14 cellular contexts compared by ENCODE assay signal in the genomic region with DNA sequence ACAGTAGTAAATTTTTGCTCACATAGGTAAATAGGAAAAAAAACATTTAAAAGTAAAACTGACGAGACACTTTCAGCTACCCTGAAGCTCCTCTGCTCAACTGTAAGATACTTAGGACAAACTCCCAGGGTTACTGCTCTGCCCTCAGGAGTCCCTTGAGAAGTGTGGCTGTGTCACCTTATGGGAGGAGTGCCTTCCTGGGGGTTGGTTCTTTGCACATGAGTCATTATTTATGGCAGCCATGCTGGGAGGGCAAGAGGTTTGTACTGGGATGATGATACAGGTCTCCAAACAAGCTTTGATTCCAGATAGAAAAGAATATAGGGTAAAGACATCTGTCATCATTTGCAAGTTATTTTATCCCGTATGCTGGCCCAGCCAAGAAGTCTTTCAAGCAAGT. TPM values are rescaled to one million over a fixed set of nuclear protein-coding genes. Genes with fewer than 3 reads are reported as not detected.
DNase-seq lines count a peak whose midpoint lies in the region; ATAC-seq, FAIRE-seq and TF ChIP-seq lines count a peak whose summit lies in the region.
"Had no signal": no experiment of that assay in that cellular context is flagged by ENCODE, and none has a peak within 500 bp of the region (broad histone marks: within the 10 kb centered on the region; RNA-seq: fewer than 3 reads in every experiment).

No MANE protein-coding gene starts in this region.

- H3K36me3 ChIP-seq in K562 (ENCODE audit: control insufficient read depth, insufficient read depth, low read length), result peaks cover 74% of the 10 kb centered on the region
- H3K36me3 ChIP-seq in neuronal stem cell (replicated peaks in 1 of 2; ENCODE audit: control insufficient read depth in 2 of 2, insufficient read depth in 2 of 2, low read length in 2 of 2), result peaks cover 16 to 94% of the 10 kb centered on the region in 2 donors

- H3K27ac Mint-ChIP-seq in type B pancreatic cell, result no peak overlapping the region
- H3K27ac Mint-ChIP-seq: activated T-cell treated with anti-CD3 and anti-CD28 coated beads, Interleukin-2, amount 50 U/mL, for 24 hours had no signal

- H3K79me1 ChIP-seq in neuronal stem cell (ENCODE audit: low read depth, low read length), result no peaks in the 10 kb centered on the region

- no peak overlapping the region for H2BK15ac ChIP-seq in neuronal stem cell (ENCODE audit: low read length)

- 94% methylated on average over 2 of the region's 2 CpGs for WGBS in K562 (ENCODE audit: insufficient coverage, low coverage, missing lambda C conversion rate)
- WGBS in neuronal stem cell (ENCODE audit: extremely low coverage in 2 of 2, insufficient read length in 2 of 2, insufficient replicate concordance in 1 of 2), 2 donors, result no CpG with 5 or more reads among the region's 2 CpGs

- no peak overlapping the region for H3K4me3 Mint-ChIP-seq in type B pancreatic cell
- H3K4me3 Mint-ChIP-seq: activated T-cell treated with anti-CD3 and anti-CD28 coated beads, Interleukin-2, amount 50 U/mL, for 24 hours had no signal

- H3K79me2 ChIP-seq in K562 (ENCODE audit: control insufficient read depth, insufficient read depth, low read length), result no peaks in the 10 kb centered on the region

- in situ Hi-C loops in K562 (cut with MboI), result no loop called here

- H3K4me3 ChIP-seq in K562, result no peak overlapping the region
- H3K4me3 ChIP-seq in neuronal stem cell (ENCODE audit: low read length in 2 of 2), result no peak overlapping the region
- H3K4me3 ChIP-seq: BLaER1 treated with 17β-estradiol and CSF1 and Interleukin-3, amounts not matched to agents 10 nM and 100 nM; heart right ventricle; prostate gland had no signal

- DNase-seq in Daoy (ENCODE audit: low read depth), result peak; percentile 70
- DNase-seq in HTR-8/SVneo (ENCODE audit: insufficient read length, low spot score), result peak; percentile 18
- DNase-seq in K562 (ENCODE audit: extremely low read depth in 1 of 4, low spot score in 3 of 4), result peak; percentile 5 to 35 (median 27)
- DNase-seq in left colon, result peak in 1 of 2 donors; percentile 68
- no peak for DNase-seq in stimulated activated CD8-positive, alpha-beta memory T cell treated with anti-CD3 and anti-CD28 coated beads, Interleukin-4, amount 100 ng/mL, for 48 hours
- no peak for DNase-seq in neuronal stem cell (ENCODE audit: low spot score)
- DNase-seq in type B pancreatic cell (ENCODE audit: extremely low spot score, unreplicated experiment), result no peak
- DNase-seq: activated T-cell treated with anti-CD3 and anti-CD28 coated beads, Interleukin-2, amount 50 U/mL, for 24 hours; heart right ventricle; left cardiac atrium; NCI-H1105 had no signal

- no peak overlapping the region for H3K23ac ChIP-seq in neuronal stem cell (ENCODE audit: low read depth, low read length, poor library complexity)

- CTCF ChIA-PET in K562 (lab: Yijun Ruan, JAX; ENCODE audit: low intra/inter-chr PET ratio), result no interaction called here

- peaks cover 44% of the 10 kb centered on the region for H3K36me3 Mint-ChIP-seq in type B pancreatic cell

- no peak overlapping the region for H3K14ac ChIP-seq in neuronal stem cell (ENCODE audit: low read length)

- no peak overlapping the region for H2BK12ac ChIP-seq in neuronal stem cell (ENCODE audit: low read length)

- H3K9ac ChIP-seq in K562 (ENCODE audit: insufficient read depth in 1 of 2, low read depth in 2 of 2, low read length in 2 of 2), result no peak overlapping the region
- no peak overlapping the region for H3K9ac ChIP-seq in neuronal stem cell (ENCODE audit: low read depth, low read length, poor library complexity)
- H3K9ac ChIP-seq: BLaER1 treated with 17β-estradiol and CSF1 and Interleukin-3, amounts not matched to agents 10 nM and 100 nM had no signal

- FAIRE-seq in HTR-8/SVneo (lab: Jason Lieb, UNC) (no peak), K562 (lab: Jason Lieb, UNC) (no peak)

- no peak for TF ChIP-seq EP300 in K562 (IDR thresholded peaks at IDR 0.05; ENCODE audit: low read length)

- no peak overlapping the region for H3K4me2 ChIP-seq in K562 (ENCODE audit: insufficient read depth, low read length)
- no peak overlapping the region for H3K4me2 ChIP-seq in neuronal stem cell (ENCODE audit: insufficient read depth, low read length, poor library complexity, severe bottlenecking)
- H3K4me2 ChIP-seq: BLaER1 treated with 17β-estradiol and CSF1 and Interleukin-3, amounts not matched to agents 10 nM and 100 nM had no signal

- no peak for TF ChIP-seq POLR2A in K562 (conservative IDR thresholded peaks at IDR 0.05)

- H2AFZ ChIP-seq in K562 (ENCODE audit: low read depth, low read length) (no peak overlapping the region), neuronal stem cell (ENCODE audit: low read length) (no peak overlapping the region)

- H3K18ac ChIP-seq in neuronal stem cell (ENCODE audit: low read length), result no peak overlapping the region

- no TSS peak for BruUV-seq in K562 (replicated peaks; lab: Mats Ljungman, UMichigan)

- POLR2A ChIA-PET in K562 (lab: Yijun Ruan, JAX), result interaction anchor here (1.0 to 1.3 kb wide), 2 partner anchors 11 to 12 kb away, joined by 3 to 6 read pairs; no protein-coding TSS in a partner anchor

- H2BK5ac ChIP-seq in neuronal stem cell (ENCODE audit: low read length), result no peak overlapping the region

- TF ChIP-seq CTCF in K562 (IDR thresholded peaks at IDR 0.05 in 2 of 3, conservative IDR thresholded peaks at IDR 0.05 in 1 of 3; ENCODE audit: insufficient read depth in 2 of 3, low read depth in 1 of 3, low read length in 3 of 3) (no peak), type B pancreatic cell (conservative IDR thresholded peaks at IDR 0.05) (no peak)

- H3K27me3 ChIP-seq in K562 (ENCODE audit: control insufficient read depth in 2 of 2, insufficient read depth in 2 of 2, low read length in 2 of 2) (no peaks in the 10 kb centered on the region), neuronal stem cell (ENCODE audit: control insufficient read depth in 3 of 3, insufficient read depth in 3 of 3, low read depth in 1 of 3, low read length in 3 of 3) (no peaks in the 10 kb centered on the region)
- H3K27me3 ChIP-seq: BLaER1 treated with 17β-estradiol and CSF1 and Interleukin-3, amounts not matched to agents 10 nM and 100 nM; heart right ventricle had no signal

- H2BK120ac ChIP-seq in neuronal stem cell (ENCODE audit: low read depth, low read length), result no peak overlapping the region

- H3K27ac ChIP-seq in K562 (ENCODE audit: extremely low read depth, low read depth, low read length) (no peak overlapping the region), neuronal stem cell (replicated peaks; ENCODE audit: low read length) (no peak overlapping the region)
- H3K27ac ChIP-seq: BLaER1 treated with 17β-estradiol and CSF1 and Interleukin-3, amounts not matched to agents 10 nM and 100 nM; heart right ventricle; prostate gland had no signal

- TF ChIP-seq RAD21 in K562 (CRISPR knock-in tag; conservative IDR thresholded peaks at IDR 0.05 in 1 of 2, IDR thresholded peaks at IDR 0.05 in 1 of 2), result no peak

- no peak overlapping the region for H4K91ac ChIP-seq in neuronal stem cell (ENCODE audit: low read depth, low read length, poor library complexity)

- intact Hi-C loops in K562 (cut with micrococcal nuclease) (no loop called here), left colon (cut with DNase I, micrococcal nuclease) (no loop called here)

- H2AK5ac ChIP-seq in neuronal stem cell (ENCODE audit: low read depth, low read length), result no peak overlapping the region

- H3K27me3 Mint-ChIP-seq in type B pancreatic cell, result no peaks in the 10 kb centered on the region
- H3K27me3 Mint-ChIP-seq: activated T-cell treated with anti-CD3 and anti-CD28 coated beads, Interleukin-2, amount 50 U/mL, for 24 hours had no signal

- no peaks in the 10 kb centered on the region for H3K4me1 ChIP-seq in K562 (replicated peaks in 1 of 2; ENCODE audit: control insufficient read depth in 2 of 2, insufficient read depth in 2 of 2, low read length in 2 of 2)
- no peaks in the 10 kb centered on the region for H3K4me1 ChIP-seq in neuronal stem cell (ENCODE audit: control insufficient read depth in 2 of 2, insufficient read depth in 1 of 2, low read depth in 1 of 2, low read length in 2 of 2)
- H3K4me1 ChIP-seq: heart right ventricle, prostate gland had no signal

- no peaks in the 10 kb centered on the region for H3K9me1 ChIP-seq in K562 (ENCODE audit: control insufficient read depth, insufficient read depth, low read length)

- H4K8ac ChIP-seq in neuronal stem cell (ENCODE audit: low read depth, low read length), result no peak overlapping the region

- no peaks in the 10 kb centered on the region for H4K20me1 ChIP-seq in K562 (replicated peaks; ENCODE audit: control insufficient read depth, insufficient read depth, low read length)
- H4K20me1 ChIP-seq: BLaER1 treated with 17β-estradiol and CSF1 and Interleukin-3, amounts not matched to agents 10 nM and 100 nM had no signal

- ATAC-seq in K562, result peak; percentile 68; the same call in 2 of the 3 replicates
- peak; percentile 99 for ATAC-seq in left colon
- no peak for ATAC-seq in GM19467 (IDR thresholded peaks at IDR 0.05; ENCODE audit: unreplicated experiment)
- ATAC-seq: heart right ventricle had no signal

- H3K9me3 ChIP-seq in K562 (replicated peaks; ENCODE audit: control insufficient read depth, insufficient read depth, low read depth, low read length) (no peaks in the 10 kb centered on the region), neuronal stem cell (replicated peaks in 1 of 2; ENCODE audit: control insufficient read depth in 2 of 2, insufficient read depth in 1 of 2, low read depth in 1 of 2, low read length in 2 of 2) (peaks cover 0 to 12% of the 10 kb centered on the region in 2 donors)
- H3K9me3 ChIP-seq: prostate gland had no signal

- no peaks in the 10 kb centered on the region for H3K4me1 Mint-ChIP-seq in type B pancreatic cell (ENCODE audit: unreplicated experiment)

- no peaks in the 10 kb centered on the region for H3K9me3 Mint-ChIP-seq in type B pancreatic cell
- H3K9me3 Mint-ChIP-seq: activated T-cell treated with anti-CD3 and anti-CD28 coated beads, Interleukin-2, amount 50 U/mL, for 24 hours had no signal

- no peak overlapping the region for H3K4ac ChIP-seq in neuronal stem cell (ENCODE audit: low read length)

RNA-seq across cellular contexts. Expression of gene TTC1, which starts 45.9 kb away (rescaled TPM):
- total RNA-seq in Daoy (2014; rRNA removed; shearing (Covaris generic)), result 128 and 131 TPM in 2 replicates
- total RNA-seq in K562 (2011; cell fraction: chromatin; rRNA removed; ENCODE audit: low replicate concordance), result 13.2 and 19.2 TPM in 2 replicates
- total RNA-seq in K562 (2011; cell fraction: nucleolus; rRNA removed), result 6.5 and 9.9 TPM in 2 replicates
- 12.8 and 15.0 TPM in 2 replicates for total RNA-seq in K562 (2011; cell fraction: nucleoplasm; rRNA removed)
- 60.5 and 66.3 TPM in 2 replicates for total RNA-seq in K562 (2014; rRNA removed)
- 83.0 and 97.2 TPM in 2 replicates for total RNA-seq in K562 (2014; rRNA removed; fragmentation: Illumina TruSeq; extraction: Trizol)
- 78.8 and 87.7 TPM in 2 replicates for total RNA-seq in K562 (2015; rRNA removed; fragmentation: Illumina TruSeq; extraction: Trizol)
- 52.6 and 55.0 TPM in 2 replicates for total RNA-seq in K562 (2021)
- 35.3 and 51.9 TPM in 2 replicates for polyA plus RNA-seq in K562 (2011; rRNA removed)
- 27.0 and 34.0 TPM in 2 replicates for polyA plus RNA-seq in K562 (2011; cell fraction: cytosol; rRNA removed)
- polyA plus RNA-seq in K562 (2011; cell fraction: nucleus; rRNA removed), result 9.7 and 12.5 TPM in 2 replicates
- 66.6 and 72.0 TPM in 2 replicates for polyA plus RNA-seq in K562 (2012)
- polyA plus RNA-seq in K562 (2014; fragmentation: Illumina TruSeq; extraction: Trizol), result 109 and 130 TPM in 2 replicates
- polyA plus RNA-seq in K562 (2014; fragmentation: Nextera tagmentation; extraction: Ambion mirVana), result 100 to 1,000 TPM; 121 to 173 TPM
- polyA plus RNA-seq in K562 (2014; rRNA removed), result 83.3 and 98.4 TPM in 2 replicates
- polyA minus RNA-seq in K562 (2011; rRNA and poly(A)+ RNA removed), result 47.9 and 51.0 TPM in 2 replicates
- 15.5 and 16.9 TPM in 2 replicates for polyA minus RNA-seq in K562 (2011; cell fraction: cytosol; rRNA and poly(A)+ RNA removed)
- polyA minus RNA-seq in K562 (2011; cell fraction: nucleus; rRNA and poly(A)+ RNA removed), result 5.8 and 10.2 TPM in 2 replicates
- total RNA-seq in left colon, result 10 to 100 TPM; 40.2 to 41.7 TPM
- 47.8 TPM for polyA plus RNA-seq in neuronal stem cell (2013, experiment 1 of 2)
- 49.0 TPM for polyA plus RNA-seq in neuronal stem cell (2013, experiment 2 of 2)
- total RNA-seq in type B pancreatic cell (ENCODE audit: low replicate concordance), result 34.6 and 43.1 TPM in 2 replicates

Comparison
In these comparisons a context has a peak if more than half of its experiments do, and no peak if none do; other contexts are left out.
1. DNase-seq: peak in Daoy (single experiment), HTR-8/SVneo (single experiment) and K562 (4 of 4); none in stimulated activated CD8-positive, alpha-beta memory T cell treated with anti-CD3 and anti-CD28 coated beads, Interleukin-4, amount 100 ng/mL, for 48 hours (single experiment), neuronal stem cell (single experiment) and type B pancreatic cell (single experiment).